8 cellular contexts compared by ENCODE assay signal in genomic region chr18:2981212-2981728, GRCh38. TPM values are rescaled to one million over a fixed set of nuclear protein-coding genes. Genes with fewer than 3 reads are reported as not detected.
A peak's percentile ranks its signal among the peaks of the same experiment; 100 is the strongest.
DNase-seq lines count a peak whose midpoint lies in the region; ATAC-seq and TF ChIP-seq lines count a peak whose summit lies in the region.

No MANE protein-coding gene starts in this region.

- H3K4me3 ChIP-seq in ACC112 (ENCODE audit: low read depth, low read length) (peak overlapping the region; percentile 53), mucosa of rectum (ENCODE audit: low read length in 2 of 2) (peak overlapping the region in 1 of 2 donors; percentile 55)

- TF ChIP-seq CTCF in MCF 10A (IDR thresholded peaks at IDR 0.05; ENCODE audit: unreplicated experiment): no peak

- DNase-seq in HS-5 (ENCODE audit: low read depth): peak; percentile 87
- peak; percentile 72 for DNase-seq in MCF 10A (ENCODE audit: unreplicated experiment)
- DNase-seq in SHP77 (lab: John Stamatoyannopoulos, UW): no peak
- no peak for DNase-seq in NCI-H2029 (lab: John Stamatoyannopoulos, UW)
- DNase-seq in HEK293T (ENCODE audit: extremely low spot score): no peak

- no peaks in the 10 kb centered on the region for H3K27me3 ChIP-seq in ACC112 (ENCODE audit: insufficient read depth, low read length)
- H3K27me3 ChIP-seq in mucosa of rectum (ENCODE audit: control insufficient read depth in 2 of 2, insufficient read depth in 2 of 2, low read length in 2 of 2): no peaks in the 10 kb centered on the region

- H3K36me3 ChIP-seq in ACC112 (ENCODE audit: insufficient read depth, low read length): no peaks in the 10 kb centered on the region
- H3K36me3 ChIP-seq in mucosa of rectum (ENCODE audit: control insufficient read depth in 2 of 2, insufficient read depth in 2 of 2, low read length in 2 of 2): no peaks in the 10 kb centered on the region

- ATAC-seq in GM18861 (IDR thresholded peaks at IDR 0.05; ENCODE audit: unreplicated experiment): no peak

- peak overlapping the region in 1 of 2 donors; percentile 0 for H3K9ac ChIP-seq in mucosa of rectum (ENCODE audit: low read depth in 1 of 2, low read length in 2 of 2)

- peak overlapping the region; percentile 93 for H3K27ac Mint-ChIP-seq in MCF 10A (ENCODE audit: low read depth, unreplicated experiment)

- H3K9me3 ChIP-seq in mucosa of rectum (ENCODE audit: control insufficient read depth in 2 of 2, low read length in 2 of 2): no peaks in the 10 kb centered on the region

- H3K79me2 ChIP-seq in ACC112 (ENCODE audit: control insufficient read depth, insufficient read depth, low read length, unreplicated experiment): peaks cover 81% of the 10 kb centered on the region

- no peaks in the 10 kb centered on the region for H3K36me3 Mint-ChIP-seq in MCF 10A (ENCODE audit: insufficient read depth, unreplicated experiment)

- H3K4me3 Mint-ChIP-seq in MCF 10A (ENCODE audit: unreplicated experiment): peak overlapping the region; percentile 63

- H3K9me3 Mint-ChIP-seq in MCF 10A (ENCODE audit: unreplicated experiment): no peaks in the 10 kb centered on the region

- intact Hi-C loops in MCF 10A (cut with micrococcal nuclease): no loop called here

- peak overlapping the region; percentile 96 for H3K27ac ChIP-seq in ACC112 (ENCODE audit: low read depth, low read length)
- peak overlapping the region; percentile 65 to 71 for H3K27ac ChIP-seq in mucosa of rectum (ENCODE audit: low read depth in 2 of 2, low read length in 2 of 2)

- peak overlapping the region; percentile 34 for H2AFZ ChIP-seq in ACC112 (ENCODE audit: low read length, unreplicated experiment)

- H3K4me1 Mint-ChIP-seq in MCF 10A (ENCODE audit: insufficient read depth, unreplicated experiment): peaks cover 37% of the 10 kb centered on the region

- BruUV-seq in MCF 10A (replicated peaks; lab: Mats Ljungman, UMichigan): no TSS peak

- POLR2A ChIA-PET in MCF 10A (lab: Yijun Ruan, JAX): interaction anchor here (0.8 to 2.6 kb wide), 8 partner anchors 24 to 280 kb away, joined by 3 to 18 read pairs (median 4); partner anchors contain the start of genes MYL12A and MYL12B
- POLR2A ChIA-PET in HEK293T (lab: Yijun Ruan, JAX): no interaction called here

- no peaks in the 10 kb centered on the region for H3K27me3 Mint-ChIP-seq in MCF 10A (ENCODE audit: insufficient read depth, unreplicated experiment)

- H3K4me1 ChIP-seq in ACC112 (ENCODE audit: control insufficient read depth, insufficient read depth, low read length, unreplicated experiment) (peaks cover 81% of the 10 kb centered on the region), mucosa of rectum (ENCODE audit: control insufficient read depth in 2 of 2, insufficient read depth in 2 of 2, low read length in 2 of 2) (peaks cover 40 to 59% of the 10 kb centered on the region in 2 donors)

- CTCF ChIA-PET in MCF 10A (lab: Yijun Ruan, JAX) (interaction anchor here (0.6 to 1.0 kb wide), 3 partner anchors 13 to 267 kb away, joined by 3 read pairs; partner anchors contain the start of gene MYL12A), HEK293T (lab: Yijun Ruan, JAX) (no interaction called here)

TF ChIP-seq in HEK293T, 16 proteins besides CTCF, POLR2A, EP300 and RAD21:
- no peak for TF ChIP-seq SUZ12 (IDR thresholded peaks at IDR 0.05)
- TF ChIP-seq CTBP1 (IDR thresholded peaks at IDR 0.05; ENCODE audit: borderline replicate concordance): no peak
- TF ChIP-seq TARDBP (IDR thresholded peaks at IDR 0.05): no peak
- no peak for TF ChIP-seq ARNT (IDR thresholded peaks at IDR 0.05)
- TF ChIP-seq LEF1 (IDR thresholded peaks at IDR 0.05; ENCODE audit: borderline replicate concordance): no peak
- TF ChIP-seq SP1 (IDR thresholded peaks at IDR 0.05): no peak
- TF ChIP-seq L3MBTL2 (conservative IDR thresholded peaks at IDR 0.05): no peak
- no peak for TF ChIP-seq FOXK2 (IDR thresholded peaks at IDR 0.05)
- TF ChIP-seq FOXA1 (IDR thresholded peaks at IDR 0.05): no peak
- TF ChIP-seq FOXM1 (IDR thresholded peaks at IDR 0.05; ENCODE audit: borderline replicate concordance): no peak
- TF ChIP-seq BHLHE40 (IDR thresholded peaks at IDR 0.05; ENCODE audit: borderline replicate concordance): no peak
- no peak for TF ChIP-seq HDGF (IDR thresholded peaks at IDR 0.05; ENCODE audit: borderline replicate concordance)
TF ChIP-seq in HEK293T: peak in this region for 0.

RNA-seq across cellular contexts. Expression of gene LPIN2, which starts 31.7 kb away (rescaled TPM):
- 13.1 and 15.9 TPM in 2 replicates for total RNA-seq in MCF 10A (2022)

Comparison
In these comparisons a context has a peak if more than half of its experiments do, and no peak if none do; other contexts are left out.
1. DNase-seq: peak in HS-5 (single experiment) and MCF 10A (single experiment); none in SHP77 (0 of 2), NCI-H2029 (single experiment) and HEK293T (single experiment).